ENCODE assay signal across 9 cellular contexts in genomic region chr2:54360055-54360792, GRCh38.
DNase-seq lines count a peak whose midpoint lies in the region; ATAC-seq, FAIRE-seq and TF ChIP-seq lines count a peak whose summit lies in the region.
"Had no signal": no experiment of that assay in that cellular context is flagged by ENCODE, and none has a peak within 500 bp of the region (broad histone marks: within the 10 kb centered on the region; RNA-seq: fewer than 3 reads in every experiment).

No MANE protein-coding gene starts in this region.

- H3K9me3 ChIP-seq in HEK293 (ENCODE audit: control insufficient read depth, insufficient read depth, low read depth, low read length) (no peaks in the 10 kb centered on the region), keratinocyte (ENCODE audit: control insufficient read depth, low read depth, low read length) (no peaks in the 10 kb centered on the region), OCI-LY7 (ENCODE audit: low read length) (0 out of 2 replicates have a peak, but pooled peaks cover under 1% of the 10 kb centered on the region)

- H3K36me3 ChIP-seq in HEK293 (ENCODE audit: control insufficient read depth in 2 of 2, insufficient read depth in 1 of 2, low read length in 2 of 2) (no peaks in the 10 kb centered on the region), brain microvascular endothelial cell (replicated peaks) (no peaks in the 10 kb centered on the region), keratinocyte (ENCODE audit: control insufficient read depth in 2 of 2, extremely low read depth in 1 of 2, insufficient read depth in 2 of 2, low read length in 2 of 2) (no peaks in the 10 kb centered on the region), OCI-LY7 (ENCODE audit: insufficient read depth, low read length) (no peaks in the 10 kb centered on the region)

- no peak overlapping the region for H3K4me3 Mint-ChIP-seq in activated T-cell treated with anti-CD3 and anti-CD28 coated beads, Interleukin-2, amount 50 U/mL, for 4 hours

- POLR2A ChIA-PET in HEK293 (lab: Yijun Ruan, JAX) (no interaction called here), OCI-LY7 (lab: Charles Lee) (no interaction called here)

- H3K4me2 ChIP-seq in keratinocyte (ENCODE audit: control insufficient read depth, extremely low read depth, insufficient read depth, low read depth, low read length) (peak overlapping the region; percentile 59), OCI-LY7 (ENCODE audit: low read length) (no peak overlapping the region)

- no peak overlapping the region for H3K9ac ChIP-seq in keratinocyte (ENCODE audit: control insufficient read depth, extremely low read depth, insufficient read depth, low read length)

- no peaks in the 10 kb centered on the region for H3K36me3 Mint-ChIP-seq in activated T-cell treated with anti-CD3 and anti-CD28 coated beads, Interleukin-2, amount 50 U/mL, for 4 hours (ENCODE audit: insufficient read depth)

- CTCF ChIA-PET in HEK293 (lab: Yijun Ruan, JAX) = interaction anchor here (0.7 to 1.2 kb wide), 3 partner anchors 85 to 303 kb away, joined by 3 to 4 read pairs (median 3); no protein-coding TSS in a partner anchor
- CTCF ChIA-PET in OCI-LY7 (lab: Charles Lee; ENCODE audit: unreplicated experiment) = no interaction called here

- H3K79me2 ChIP-seq in keratinocyte (ENCODE audit: control insufficient read depth, insufficient read depth, low read length) (no peaks in the 10 kb centered on the region), OCI-LY7 (ENCODE audit: insufficient read depth, low read depth, low read length) (no peaks in the 10 kb centered on the region)

- in situ Hi-C loops in brain microvascular endothelial cell (cut with HindIII; ENCODE audit: low pct_ligation_motif_present, low sequenced_read_pairs) (no loop called here), KBM-7 (cut with MboI; ENCODE audit: low pct_unique_long_range_greater_than_20kb, low sequenced_read_pairs) (no loop called here)

- no peak for ATAC-seq in HG03460 (IDR thresholded peaks at IDR 0.05; ENCODE audit: unreplicated experiment)
- ATAC-seq in activated T-cell treated with anti-CD3 and anti-CD28 coated beads, Interleukin-2, amount 50 U/mL, for 4 hours = no peak

- TF ChIP-seq CTCF in HEK293 (tag by site-specific recombination; IDR thresholded peaks at IDR 0.05) (no peak), brain microvascular endothelial cell (IDR thresholded peaks at IDR 0.05; ENCODE audit: low read depth, low read length, missing control alignments) (no peak), keratinocyte (optimal IDR thresholded peaks at IDR 0.05 in 1 of 3, IDR thresholded peaks at IDR 0.05 in 1 of 3, conservative IDR thresholded peaks at IDR 0.05 in 1 of 3; ENCODE audit: extremely low read depth in 1 of 3, insufficient read depth in 2 of 3, low read length in 3 of 3) (no peak), OCI-LY7 (conservative IDR thresholded peaks at IDR 0.05; ENCODE audit: low read length) (no peak)

- H3K4me3 ChIP-seq in HEK293 (ENCODE audit: low read depth, low read length) = no peak overlapping the region
- no peak overlapping the region for H3K4me3 ChIP-seq in brain microvascular endothelial cell (ENCODE audit: low read depth, low read length)
- peak overlapping the region in 1 of 3 experiments; percentile 11 for H3K4me3 ChIP-seq in keratinocyte (ENCODE audit: control insufficient read depth in 2 of 3, extremely low read depth in 1 of 3, insufficient read depth in 2 of 3, low read depth in 1 of 3, low read length in 3 of 3)
- H3K4me3 ChIP-seq in OCI-LY7 (ENCODE audit: low read depth, low read length, poor library complexity, severe bottlenecking) = no peak overlapping the region

- intact Hi-C loops in OCI-LY7 (cut with micrococcal nuclease; ENCODE audit: unreplicated experiment) = no loop called here

- no peaks in the 10 kb centered on the region for H3K27me3 ChIP-seq in brain microvascular endothelial cell (replicated peaks)
- no peaks in the 10 kb centered on the region for H3K27me3 ChIP-seq in keratinocyte (ENCODE audit: control insufficient read depth, extremely low read depth, insufficient read depth, low read length)

- H4K20me1 ChIP-seq in keratinocyte (ENCODE audit: control insufficient read depth, extremely low read depth, insufficient read depth, low read length) (no peaks in the 10 kb centered on the region), OCI-LY7 (ENCODE audit: insufficient read depth, low read length) (no peaks in the 10 kb centered on the region)

- no TSS peak for BruUV-seq in OCI-LY7 (replicated peaks; lab: Mats Ljungman, UMichigan)

- H3K9me2 ChIP-seq in OCI-LY7 (ENCODE audit: insufficient read depth, low read length) = no peaks in the 10 kb centered on the region

- FAIRE-seq in keratinocyte (lab: Jason Lieb, UNC) = no peak

- peak overlapping the region; percentile 59 for H3K27ac ChIP-seq in HEK293 (ENCODE audit: extremely low read depth, low read depth, low read length)
- H3K27ac ChIP-seq in brain microvascular endothelial cell = no peak overlapping the region
- H3K27ac ChIP-seq in keratinocyte (ENCODE audit: control insufficient read depth, insufficient read depth, low read length) = no peak overlapping the region
- no peak overlapping the region for H3K27ac ChIP-seq in OCI-LY7 (ENCODE audit: low read depth, low read length, poor library complexity, severe bottlenecking)

- peak; percentile 76 for DNase-seq in brain microvascular endothelial cell
- no peak for DNase-seq in keratinocyte (ENCODE audit: low read depth, low spot score)
- peak; percentile 40 for DNase-seq in smooth muscle cell of the brain vasculature (ENCODE audit: low read depth, low spot score)
- DNase-seq in activated T-cell treated with anti-CD3 and anti-CD28 coated beads, Interleukin-2, amount 50 U/mL, for 4 hours = no peak
- DNase-seq in KBM-7 = no peak
- DNase-seq in OCI-LY7 (ENCODE audit: low spot score) = no peak
- DNase-seq: NCI-H748 treated with DMSO at 0.1 percent for 48 hours had no signal

- H3K4me1 ChIP-seq in HEK293 (ENCODE audit: control insufficient read depth, insufficient read depth, low read length) (peaks cover 6% of the 10 kb centered on the region), keratinocyte (ENCODE audit: control insufficient read depth, extremely low read depth, insufficient read depth, low read length) (peaks cover 4% of the 10 kb centered on the region), OCI-LY7 (ENCODE audit: insufficient read depth, low read length, poor library complexity, severe bottlenecking) (no peaks in the 10 kb centered on the region)

- dilution Hi-C loops in keratinocyte (cut with MboI; ENCODE audit: extremely low pct_ligation_motif_present, low sequenced_read_pairs) = no loop called here

- H3K9me1 ChIP-seq in keratinocyte (ENCODE audit: control insufficient read depth, extremely low read depth, insufficient read depth, low read length) = no peaks in the 10 kb centered on the region

- H3K4me1 Mint-ChIP-seq in activated T-cell treated with anti-CD3 and anti-CD28 coated beads, Interleukin-2, amount 50 U/mL, for 4 hours (ENCODE audit: low read depth) = no peaks in the 10 kb centered on the region

- H3K27me3 Mint-ChIP-seq in activated T-cell treated with anti-CD3 and anti-CD28 coated beads, Interleukin-2, amount 50 U/mL, for 4 hours (ENCODE audit: low read depth) = peaks cover 26% of the 10 kb centered on the region

- H2AFZ ChIP-seq in keratinocyte (ENCODE audit: control insufficient read depth, low read length) (peak overlapping the region; percentile 85), OCI-LY7 (ENCODE audit: low read length) (no peak overlapping the region)

- H3K9me3 Mint-ChIP-seq in activated T-cell treated with anti-CD3 and anti-CD28 coated beads, Interleukin-2, amount 50 U/mL, for 4 hours = peaks cover 7% of the 10 kb centered on the region

TF ChIP-seq in HEK293, 187 proteins besides CTCF, POLR2A, EP300 and RAD21 (continues in another document):
- peak; percentile 42; the same call in 1 of the 2 replicates for TF ChIP-seq ZNF660 (tag by site-specific recombination; IDR thresholded peaks at IDR 0.05)
- TF ChIP-seq PRDM6 (tag by site-specific recombination; IDR thresholded peaks at IDR 0.05) = peak; percentile 92
- peak; percentile 60 for TF ChIP-seq PRDM10 (tag by site-specific recombination; IDR thresholded peaks at IDR 0.05)
- no peak for TF ChIP-seq ZNF596 (tag by site-specific recombination; IDR thresholded peaks at IDR 0.05)

Comparison
In these comparisons a context has a peak if more than half of its experiments do, and no peak if none do; other contexts are left out.
1. DNase-seq: peak in brain microvascular endothelial cell (single experiment) and smooth muscle cell of the brain vasculature (single experiment); none in keratinocyte (single experiment), activated T-cell treated with anti-CD3 and anti-CD28 coated beads, Interleukin-2, amount 50 U/mL, for 4 hours (single experiment), KBM-7 (single experiment) and OCI-LY7 (single experiment).